Comparison of ENCODE assay signal across 9 cellular contexts in the genomic region with DNA sequence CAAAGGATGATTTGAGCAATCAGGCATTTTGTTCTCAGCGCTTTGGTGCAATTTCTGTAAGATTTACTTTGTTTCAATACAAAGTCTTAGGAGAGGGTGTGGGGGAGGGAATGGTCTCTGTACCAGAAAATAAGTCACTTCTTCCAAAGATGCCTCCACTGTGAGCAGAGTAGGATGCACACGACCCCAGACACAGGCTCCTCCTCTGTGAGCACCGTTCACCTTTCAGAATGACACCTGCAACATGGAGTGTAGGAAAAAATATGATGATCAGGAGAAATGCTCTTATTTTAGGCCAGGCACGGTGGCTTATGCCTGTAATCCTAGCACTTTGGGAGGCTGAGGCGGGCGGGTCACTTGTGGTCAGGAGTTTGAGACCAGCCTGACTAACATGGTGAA. TPM values are rescaled to one million over a fixed set of nuclear protein-coding genes. Genes with fewer than 3 reads are reported as not detected.
DNase-seq lines count a peak whose midpoint lies in the region; TF ChIP-seq lines count a peak whose summit lies in the region.
"Not testable (repeated sequence)": the region's sequence is repeated elsewhere in the genome, so short reads cannot be mapped to it uniquely, and the experiment has no call there.
"Had no signal": no experiment of that assay in that cellular context is flagged by ENCODE, and none has a peak within 500 bp of the region (broad histone marks: within the 10 kb centered on the region; RNA-seq: fewer than 3 reads in every experiment).

No MANE protein-coding gene starts in this region.

- H3K14ac ChIP-seq in mesenchymal stem cell (ENCODE audit: low read length in 2 of 2): peak overlapping the region in 1 of 2 experiments; percentile 84

- peak overlapping the region; percentile 80; the same call in 1 of the 2 replicates for H3K27ac ChIP-seq in MM.1S (ENCODE audit: low read length)
- H3K27ac ChIP-seq in mesenchymal stem cell (ENCODE audit: low read length, poor library complexity, severe bottlenecking): peak overlapping the region; percentile 90
- H3K27ac ChIP-seq in rectal smooth muscle tissue (ENCODE audit: low read depth, low read length): peak overlapping the region; percentile 72
- peak overlapping the region; percentile 32 to 90 (median 84) for H3K27ac ChIP-seq in tibial nerve

- H2AK5ac ChIP-seq in mesenchymal stem cell (ENCODE audit: low read length, severe bottlenecking): not testable (repeated sequence)

- peaks cover 28% of the 10 kb centered on the region for H3K4me1 Mint-ChIP-seq in brain

- H3K4me3 ChIP-seq in MM.1S (ENCODE audit: low read length): peak overlapping the region; percentile 81
- peak overlapping the region; percentile 77 for H3K4me3 ChIP-seq in fibroblast of the aortic adventitia (ENCODE audit: low read depth, low read length)
- peak overlapping the region in 1 of 2 experiments; percentile 90 for H3K4me3 ChIP-seq in mesenchymal stem cell (ENCODE audit: insufficient read depth in 1 of 2, low read depth in 1 of 2, low read length in 2 of 2)
- H3K4me3 ChIP-seq in rectal smooth muscle tissue (ENCODE audit: low read length): peak overlapping the region; percentile 66
- peak overlapping the region; percentile 30 to 59 (median 39) for H3K4me3 ChIP-seq in tibial nerve

- not testable (repeated sequence) for TF ChIP-seq CTCF in MM.1S (IDR thresholded peaks at IDR 0.05; ENCODE audit: low read length); brain (conservative IDR thresholded peaks at IDR 0.05); fibroblast of the aortic adventitia (IDR thresholded peaks at IDR 0.05; ENCODE audit: insufficient read depth, low read length); tibial nerve (IDR thresholded peaks at IDR 0.05)

- not testable (repeated sequence) for TF ChIP-seq EP300 in tibial nerve (IDR thresholded peaks at IDR 0.05)

- not testable (repeated sequence) for H4K91ac ChIP-seq in mesenchymal stem cell (ENCODE audit: low read length)

- H3K4me1 ChIP-seq in MM.1S (ENCODE audit: low read length); rectal smooth muscle tissue (ENCODE audit: control insufficient read depth, insufficient read depth, low read length): not testable (repeated sequence)
- H3K4me1 ChIP-seq in mesenchymal stem cell (ENCODE audit: control insufficient read depth, insufficient read depth, low read depth, low read length): peaks cover 17% of the 10 kb centered on the region
- H3K4me1 ChIP-seq in tibial nerve: peaks cover 0 to 22% (median 12%) of the 10 kb centered on the region in 4 donors

- H3K9me2 ChIP-seq in MM.1S (replicated peaks; ENCODE audit: insufficient read depth, low read length): not testable (repeated sequence)

- peak overlapping the region; percentile 20 to 95 (median 86) for H3K27ac Mint-ChIP-seq in brain

- peak overlapping the region in 1 of 2 experiments; percentile 96 for H3K18ac ChIP-seq in mesenchymal stem cell (ENCODE audit: low read depth in 1 of 2, low read length in 2 of 2)

- not testable (repeated sequence) for H2BK12ac ChIP-seq in mesenchymal stem cell (ENCODE audit: low read length in 2 of 2)

- peak overlapping the region; percentile 94 for H2BK5ac ChIP-seq in mesenchymal stem cell (ENCODE audit: low read depth, low read length, poor library complexity, severe bottlenecking)

- not testable (repeated sequence) for H4K8ac ChIP-seq in mesenchymal stem cell (ENCODE audit: low read length)

- not testable (repeated sequence) for H3K36me3 Mint-ChIP-seq in brain

- H3K4ac ChIP-seq in mesenchymal stem cell (ENCODE audit: low read depth in 1 of 2, low read length in 2 of 2): peak overlapping the region in 1 of 2 experiments; percentile 84

- not testable (repeated sequence) for H3K36me3 ChIP-seq in MM.1S (replicated peaks; ENCODE audit: insufficient read depth, low read length); rectal smooth muscle tissue (ENCODE audit: control insufficient read depth, insufficient read depth, low read length); tibial nerve
- peaks cover 16 to 19% of the 10 kb centered on the region in 2 experiments for H3K36me3 ChIP-seq in mesenchymal stem cell (ENCODE audit: control insufficient read depth in 1 of 2, insufficient read depth in 2 of 2, low read depth in 1 of 2, low read length in 2 of 2)

- not testable (repeated sequence) for H3K9me3 ChIP-seq in MM.1S (replicated peaks; ENCODE audit: insufficient read depth, low read length); mesenchymal stem cell (ENCODE audit: control insufficient read depth, low read length); tibial nerve

- peak overlapping the region; percentile 2 to 82 (median 74) for H3K4me3 Mint-ChIP-seq in brain

- DNase-seq in EH (ENCODE audit: low read depth): peak; percentile 18
- DNase-seq in MM.1S; tibial nerve (ENCODE audit: low spot score in 2 of 2): not testable (repeated sequence)
- DNase-seq in activated CD4-positive, alpha-beta T cell treated with anti-CD3 and anti-CD28 coated beads for 48 hours: peak; percentile 39
- peak; percentile 12 for DNase-seq in fibroblast of the aortic adventitia (ENCODE audit: low read depth)
- DNase-seq in mesenchymal stem cell: peak; percentile 25

- not testable (repeated sequence) for TF ChIP-seq POLR2A in tibial nerve (IDR thresholded peaks at IDR 0.05)

- H4K20me1 ChIP-seq in MM.1S (ENCODE audit: insufficient read depth, low read length): not testable (repeated sequence)

- peaks cover 26% of the 10 kb centered on the region for H3F3A ChIP-seq in MM.1S (ENCODE audit: insufficient read depth, low read length)

- peak overlapping the region; percentile 79 for H3K9ac ChIP-seq in MM.1S (ENCODE audit: low read length)
- peak overlapping the region; percentile 86 for H3K9ac ChIP-seq in mesenchymal stem cell (ENCODE audit: low read length)
- not testable (repeated sequence) for H3K9ac ChIP-seq in rectal smooth muscle tissue (ENCODE audit: low read length)

- peak overlapping the region; percentile 55 for H2AFZ ChIP-seq in MM.1S (ENCODE audit: low read length)
- H2AFZ ChIP-seq in mesenchymal stem cell (ENCODE audit: low read depth, low read length): not testable (repeated sequence)

- H3K79me2 ChIP-seq in MM.1S (ENCODE audit: low read length): peaks cover 40% of the 10 kb centered on the region

- peaks cover 15% of the 10 kb centered on the region for H3K79me1 ChIP-seq in mesenchymal stem cell (replicated peaks; ENCODE audit: low read length, poor library complexity, severe bottlenecking)

- 44% methylated on average over 4 of the region's 6 CpGs for WGBS in mesenchymal stem cell
- 33 to 36% methylated on average over 6 of the region's 6 CpGs for WGBS in tibial nerve, 2 donors

- H2BK120ac ChIP-seq in mesenchymal stem cell (ENCODE audit: low read depth, low read length): peak overlapping the region; percentile 89

- not testable (repeated sequence) for H2BK15ac ChIP-seq in mesenchymal stem cell (ENCODE audit: low read depth, poor library complexity, severe bottlenecking)

- not testable (repeated sequence) for H3K9me3 Mint-ChIP-seq in brain

- H3K27me3 ChIP-seq in MM.1S (replicated peaks; ENCODE audit: insufficient read depth, low read length); mesenchymal stem cell (ENCODE audit: control insufficient read depth in 1 of 2, insufficient read depth in 1 of 2, low read length in 2 of 2); rectal smooth muscle tissue (ENCODE audit: control insufficient read depth, insufficient read depth, low read length); tibial nerve: not testable (repeated sequence)

- H3K4me2 ChIP-seq in MM.1S (ENCODE audit: low read depth, low read length) (peak overlapping the region; percentile 74; the same call in 1 of the 2 replicates), mesenchymal stem cell (ENCODE audit: low read length, poor library complexity, severe bottlenecking) (peak overlapping the region; percentile 54)

- H3K23ac ChIP-seq in mesenchymal stem cell (ENCODE audit: low read length in 2 of 2): not testable (repeated sequence)

- H3K27me3 Mint-ChIP-seq in brain: not testable (repeated sequence)

RNA-seq across cellular contexts. Expression of a gene that starts 0.7 kb away (rescaled TPM):
- polyA plus RNA-seq in brain (ENCODE audit: insufficient read depth, low read depth, low replicate concordance): 6.7 TPM
- total RNA-seq in fibroblast of the aortic adventitia (ENCODE audit: low replicate concordance): 5.2 and 18.9 TPM in 2 replicates
- polyA plus RNA-seq in mesenchymal stem cell (2013, experiment 1 of 2): 121 TPM
- 121 TPM for polyA plus RNA-seq in mesenchymal stem cell (2013, experiment 2 of 2)
- total RNA-seq in tibial nerve: 10 to 100 TPM in 2 of 4 donors, 1 to 10 TPM in 2; 6.6 to 14.4 (median 9.9) TPM

RNA-seq across cellular contexts. Expression of a gene that starts 6.2 kb away (rescaled TPM):
- 1.1 TPM for polyA plus RNA-seq in brain (ENCODE audit: insufficient read depth, low read depth, low replicate concordance)
- total RNA-seq in fibroblast of the aortic adventitia (ENCODE audit: low replicate concordance) (0.49 and 0.90 TPM in 2 replicates), tibial nerve (1 to 10 TPM in 2 of 4 donors, under 1 TPM in 2; 0.44 to 2.1 (median 1.1) TPM)
- 5.2 TPM for polyA plus RNA-seq in mesenchymal stem cell (2013, experiment 1 of 2)
- polyA plus RNA-seq in mesenchymal stem cell (2013, experiment 2 of 2): 5.4 TPM

RNA-seq across cellular contexts. Expression of a gene that starts 25.9 kb away (rescaled TPM):
- polyA plus RNA-seq in brain (ENCODE audit: insufficient read depth, low read depth, low replicate concordance): 14.1 TPM
- total RNA-seq in fibroblast of the aortic adventitia (ENCODE audit: low replicate concordance): 1.3 and 4.3 TPM in 2 replicates
- 13.4 TPM for polyA plus RNA-seq in mesenchymal stem cell (2013, experiment 1 of 2)
- polyA plus RNA-seq in mesenchymal stem cell (2013, experiment 2 of 2): 14.5 TPM
- total RNA-seq in tibial nerve: 1 to 10 TPM; 3.5 to 7.8 (median 5.2) TPM

RNA-seq across cellular contexts. Expression of a gene that starts 32.6 kb away (rescaled TPM):
- 49.9 TPM for polyA plus RNA-seq in brain (ENCODE audit: insufficient read depth, low read depth, low replicate concordance)
- total RNA-seq in fibroblast of the aortic adventitia (ENCODE audit: low replicate concordance): 0.90 and 6.8 TPM in 2 replicates
- 5.4 TPM for polyA plus RNA-seq in mesenchymal stem cell (2013, experiment 1 of 2)
- 5.1 TPM for polyA plus RNA-seq in mesenchymal stem cell (2013, experiment 2 of 2)
- total RNA-seq in tibial nerve: 1 to 10 TPM in 1 of 4 donors, under 1 TPM in 2, not detected in 1; 0.39 to 3.3 (median 0.60) TPM

RNA-seq across cellular contexts. Expression of a gene that starts 57.3 kb away (rescaled TPM):
- polyA plus RNA-seq in brain (ENCODE audit: insufficient read depth, low read depth, low replicate concordance): not detected
- total RNA-seq in fibroblast of the aortic adventitia (ENCODE audit: low replicate concordance) (not detected in 2 replicates), tibial nerve (1 to 10 TPM in 1 of 4 donors, not detected in 3; 3.3 TPM)
- not detected for polyA plus RNA-seq in mesenchymal stem cell (2013, experiment 1 of 2)
- not detected for polyA plus RNA-seq in mesenchymal stem cell (2013, experiment 2 of 2)
- total RNA-seq: RPMI7951 had no signal
